21 cellular contexts compared by ENCODE assay signal in the genomic region with DNA sequence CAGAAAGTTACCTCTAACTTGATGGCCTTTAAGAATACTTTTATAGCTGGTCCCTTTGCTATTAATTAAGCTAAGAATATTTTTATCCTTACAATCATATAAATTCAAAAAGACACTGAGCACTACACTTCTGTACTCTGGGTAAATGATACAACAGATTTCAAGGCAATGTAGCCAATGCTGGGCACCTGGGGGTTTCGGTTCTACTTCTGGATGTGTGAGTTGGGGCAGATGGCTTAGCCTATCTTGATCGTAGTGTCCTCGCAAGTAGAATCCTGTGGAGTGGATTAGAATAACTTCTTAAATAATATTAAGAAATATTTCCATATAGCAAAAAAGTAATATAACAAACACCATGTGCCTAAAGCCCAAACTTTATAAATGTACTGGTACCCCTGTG.
DNase-seq lines count a peak whose midpoint lies in the region; ATAC-seq, FAIRE-seq and TF ChIP-seq lines count a peak whose summit lies in the region.
"Had no signal": no experiment of that assay in that cellular context is flagged by ENCODE, and none has a peak within 500 bp of the region (broad histone marks: within the 10 kb centered on the region; RNA-seq: fewer than 3 reads in every experiment).

No MANE protein-coding gene starts in this region.

- CTCF ChIA-PET in HCT116 (lab: Charles Lee), result interaction anchor here (4.4 kb wide), 1 partner anchor 129 kb away, joined by 47 read pairs; no protein-coding TSS in a partner anchor

- TF ChIP-seq POLR2A in HCT116 (IDR thresholded peaks at IDR 0.05; ENCODE audit: borderline replicate concordance, extremely low read depth, insufficient read depth, insufficient read length), result no peak

- H3K79me2 ChIP-seq in HCT116 (ENCODE audit: insufficient read depth, low read length) (no peaks in the 10 kb centered on the region), osteoblast (ENCODE audit: insufficient read depth, low read length) (no peaks in the 10 kb centered on the region)

- TF ChIP-seq RAD21 in HCT116 (IDR thresholded peaks at IDR 0.05; ENCODE audit: low read depth), result no peak

- H3K4me3 ChIP-seq in HCT116 (replicated peaks in 1 of 2; ENCODE audit: low read depth in 1 of 2, low read length in 2 of 2) (no peak overlapping the region), osteoblast (ENCODE audit: insufficient read depth, low read length) (no peak overlapping the region), kidney (ENCODE audit: low read length in 2 of 2) (no peak overlapping the region)
- H3K4me3 ChIP-seq: BLaER1, GM12878, GM23248 had no signal

- H2AFZ ChIP-seq in HCT116 (ENCODE audit: low read depth, low read length, poor library complexity, severe bottlenecking), result peak overlapping the region; percentile 69
- no peak overlapping the region for H2AFZ ChIP-seq in osteoblast (ENCODE audit: low read length)
- H2AFZ ChIP-seq: GM23248 had no signal

- TF ChIP-seq CTCF in HCT116 (IDR thresholded peaks at IDR 0.05 in 2 of 3, conservative IDR thresholded peaks at IDR 0.05 in 1 of 3; ENCODE audit: borderline replicate concordance in 1 of 3, insufficient read depth in 1 of 3, low read depth in 2 of 3, low read length in 2 of 3) (no peak), osteoblast (IDR thresholded peaks at IDR 0.05; ENCODE audit: extremely low read depth, low read depth, low read length) (no peak), kidney (IDR thresholded peaks at IDR 0.05; ENCODE audit: borderline replicate concordance, extremely low read depth, insufficient read depth) (no peak)

- H3K9ac ChIP-seq in HCT116 (ENCODE audit: low read length), result no peak overlapping the region
- H3K9ac ChIP-seq in kidney (ENCODE audit: low read length in 2 of 2), result no peak overlapping the region
- H3K9ac ChIP-seq: BLaER1, GM23248 had no signal

- no peak for ATAC-seq in HCT116
- ATAC-seq: CD8-positive, alpha-beta T cell; GM12878 had no signal

- H3K4me1 ChIP-seq in HCT116 (ENCODE audit: control insufficient read depth in 1 of 2, insufficient read depth in 2 of 2, low read length in 2 of 2) (peaks cover 0 to 19% of the 10 kb centered on the region in 2 experiments; a peak in 2 of 4 replicates), osteoblast (ENCODE audit: insufficient read depth, low read length) (peaks cover 2% of the 10 kb centered on the region), kidney (ENCODE audit: control insufficient read depth in 1 of 2, insufficient read depth in 1 of 2, low read depth in 1 of 2, low read length in 2 of 2) (no peaks in the 10 kb centered on the region)
- H3K4me1 ChIP-seq: BLaER1 had no signal

- no peak for DNase-seq in HCT116 (ENCODE audit: low read depth, low spot score)
- peak; percentile 10 for DNase-seq in NAMALWA (ENCODE audit: low spot score)
- DNase-seq in osteoblast (ENCODE audit: insufficient read length, low spot score, missing footprints), result peak; percentile 49
- no peak for DNase-seq in kidney
- DNase-seq in SW 1271 (lab: John Stamatoyannopoulos, UW), result no peak
- no peak for DNase-seq in NCI-H1694 treated with DMSO at 0.1 percent for 48 hours (lab: John Stamatoyannopoulos, UW)
- DNase-seq: CD4-positive, CD25-positive, alpha-beta regulatory T cell; CD8-positive, alpha-beta T cell; DMS 273 treated with DMSO at 0.1 percent for 48 hours; DMS79; EL; GDM1; GM23248; H7; HCEC 1CT had no signal

- H3K36me3 ChIP-seq in HCT116 (ENCODE audit: control insufficient read depth in 1 of 2, insufficient read depth in 2 of 2, low read length in 2 of 2) (no peaks in the 10 kb centered on the region), osteoblast (ENCODE audit: insufficient read depth, low read length) (no peaks in the 10 kb centered on the region), kidney (ENCODE audit: control insufficient read depth in 1 of 2, insufficient read depth in 2 of 2, low read length in 2 of 2) (no peaks in the 10 kb centered on the region)
- H3K36me3 ChIP-seq: BLaER1 had no signal

- RAD21 ChIA-PET in HCT116 (lab: Charles Lee; ENCODE audit: low non-redundant PET in 1 of 2, low total read pairs in 2 of 2, uncharacterized antibody in 2 of 2, unreplicated experiment in 2 of 2), result no interaction called here

- H3K4me2 ChIP-seq in HCT116 (ENCODE audit: low read length), result no peak overlapping the region
- H3K4me2 ChIP-seq in osteoblast (ENCODE audit: insufficient read depth, low read length), result no peak overlapping the region
- H3K4me2 ChIP-seq: BLaER1 had no signal

- H3K9me2 ChIP-seq in HCT116 (ENCODE audit: insufficient read depth), result no peaks in the 10 kb centered on the region

- no peak overlapping the region for H3K27ac ChIP-seq in HCT116 (ENCODE audit: low read depth, low read length)
- H3K27ac ChIP-seq in osteoblast (ENCODE audit: low read depth, low read length), result no peak overlapping the region
- no peak overlapping the region for H3K27ac ChIP-seq in kidney (ENCODE audit: low read depth in 2 of 2, low read length in 2 of 2)
- H3K27ac ChIP-seq: BLaER1, C4-2B, GM23248 had no signal

- FAIRE-seq in kidney (lab: Jason Lieb, UNC), result no peak
- FAIRE-seq: D721Med, GM12878, GM19239, H1 had no signal

- POLR2A ChIA-PET in HCT116 (lab: Charles Lee), result interaction anchor here (1.2 kb wide), 1 partner anchor 97 kb away, joined by 4 read pairs; a partner anchor contains a TSS

- no TSS peak for BruUV-seq in HCT116 (replicated peaks; lab: Mats Ljungman, UMichigan)

- intact Hi-C loops in HCT116 (cut with micrococcal nuclease), result no loop called here
- intact Hi-C loops in kidney (cut with DNase I), result loop anchor here (5.0 kb wide), 1 partner anchor 129 kb away; no protein-coding TSS in a partner anchor

- H4K20me1 ChIP-seq in HCT116 (ENCODE audit: insufficient read depth) (no peaks in the 10 kb centered on the region), osteoblast (ENCODE audit: insufficient read depth, low read length) (no peaks in the 10 kb centered on the region)
- H4K20me1 ChIP-seq: BLaER1 had no signal

- H3K27me3 ChIP-seq in HCT116 (ENCODE audit: insufficient read depth, low read length) (no peaks in the 10 kb centered on the region), osteoblast (ENCODE audit: insufficient read depth, low read length) (no peaks in the 10 kb centered on the region)
- H3K27me3 ChIP-seq: BLaER1 had no signal

- no peaks in the 10 kb centered on the region for H3K9me3 ChIP-seq in HCT116 (ENCODE audit: control insufficient read depth in 1 of 2, insufficient read depth in 1 of 2, low read depth in 1 of 2, low read length in 2 of 2)
- H3K9me3 ChIP-seq in osteoblast (ENCODE audit: low read depth, low read length), result no peaks in the 10 kb centered on the region
- no peaks in the 10 kb centered on the region for H3K9me3 ChIP-seq in kidney (ENCODE audit: control insufficient read depth in 1 of 2, low read length in 2 of 2)
- H3K9me3 ChIP-seq: BLaER1 had no signal

TF ChIP-seq in HCT116, 20 proteins besides CTCF, POLR2A, EP300 and RAD21:
- TF ChIP-seq CBX3 (IDR thresholded peaks at IDR 0.05; ENCODE audit: low read depth) (no peak), EGR1 (IDR thresholded peaks at IDR 0.05; ENCODE audit: low read depth) (no peak), TCF7L2 (IDR thresholded peaks at IDR 0.05; ENCODE audit: borderline replicate concordance, extremely low read depth, insufficient read depth, insufficient read length) (no peak)

Comparison
In these comparisons a context has a peak if more than half of its experiments do, and no peak if none do; other contexts are left out.
1. DNase-seq: peak in NAMALWA (single experiment) and osteoblast (single experiment); none in HCT116 (single experiment), kidney (single experiment), SW 1271 (0 of 2) and NCI-H1694 treated with DMSO at 0.1 percent for 48 hours (single experiment).